Comparison of ENCODE assay signal across 4 cellular contexts in genomic region chr5:127270713-127271112, GRCh38. TPM values are rescaled to one million over a fixed set of nuclear protein-coding genes. Genes with fewer than 3 reads are reported as not detected.
"Had no signal": no experiment of that assay in that cellular context is flagged by ENCODE, and none has a peak within 500 bp of the region (broad histone marks: within the 10 kb centered on the region; RNA-seq: fewer than 3 reads in every experiment).

No MANE protein-coding gene starts in this region.

RNA-seq across cellular contexts. Expression of gene MEGF10, which starts 19.9 kb away (rescaled TPM):
- total RNA-seq: HepG2, HT-29, IMR-90 had no signal
- polyA plus RNA-seq: HepG2, IgD-negative memory B cell, IMR-90 had no signal
